ENCODE assay signal across 14 cellular contexts in the genomic region with DNA sequence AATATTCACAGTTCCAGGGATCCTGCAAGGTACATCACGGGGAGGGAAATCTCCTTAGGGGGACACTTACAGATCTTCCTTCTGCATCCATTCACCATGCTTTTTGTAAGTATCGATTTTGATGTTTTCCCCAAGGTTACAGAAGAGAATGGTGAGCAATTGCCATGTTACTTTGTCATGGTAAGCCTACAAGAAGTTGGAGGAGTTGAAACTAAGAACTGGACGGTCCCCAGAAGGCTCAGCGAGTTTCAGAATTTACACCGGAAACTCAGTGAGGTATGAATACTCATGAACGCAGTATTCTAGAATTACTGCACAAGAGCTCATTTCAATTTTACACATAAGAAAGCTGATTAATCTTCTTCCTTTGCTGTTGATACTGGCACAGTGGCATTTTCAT. TPM values are rescaled to one million over a fixed set of nuclear protein-coding genes. Genes with fewer than 3 reads are reported as not detected.
DNase-seq lines count a peak whose midpoint lies in the region; ATAC-seq, FAIRE-seq and TF ChIP-seq lines count a peak whose summit lies in the region.
"Had no signal": no experiment of that assay in that cellular context is flagged by ENCODE, and none has a peak within 500 bp of the region (broad histone marks: within the 10 kb centered on the region; RNA-seq: fewer than 3 reads in every experiment).

No MANE protein-coding gene starts in this region.

- no peak for FAIRE-seq in HTR-8/SVneo (lab: Jason Lieb, UNC)

- H3K4me3 ChIP-seq in GM12864 (ENCODE audit: low read depth, low read length) (no peak overlapping the region), tibial nerve (no peak overlapping the region)
- H3K4me3 ChIP-seq: hepatocyte had no signal

- H3K27ac ChIP-seq in tibial nerve = no peak overlapping the region
- H3K27ac ChIP-seq in RWPE1 = no peak overlapping the region
- H3K27ac ChIP-seq: hepatocyte had no signal

- H3K4me1 ChIP-seq in tibial nerve = peaks cover 0 to 19% (median 0%) of the 10 kb centered on the region in 4 donors

- no peaks in the 10 kb centered on the region for H3K27me3 ChIP-seq in tibial nerve
- H3K27me3 ChIP-seq: BE2C, hepatocyte had no signal

- peak; percentile 87 for DNase-seq in GM12864 (ENCODE audit: low read depth)
- no peak for DNase-seq in tibial nerve (ENCODE audit: low spot score in 2 of 2)
- DNase-seq in NCI-H82 (lab: John Stamatoyannopoulos, UW) = no peak
- DNase-seq in RWPE1 (ENCODE audit: low spot score) = no peak
- DNase-seq in HTR-8/SVneo (ENCODE audit: insufficient read length, low spot score) = no peak
- DNase-seq: activated CD4-positive, alpha-beta T cell treated with anti-CD3 and anti-CD28 coated beads, Interleukin-2, amount 10 ng/mL, durations not matched to agents 7 days and 5 days; BE2C; mesenchymal stem cell; NCI-H774 had no signal

- CTCF ChIA-PET in RWPE1 (lab: Yijun Ruan, JAX) = no interaction called here

- peak; percentile 59 for ATAC-seq in GM19043 (IDR thresholded peaks at IDR 0.05; ENCODE audit: low read depth, unreplicated experiment)
- ATAC-seq in HG02678 (IDR thresholded peaks at IDR 0.05; ENCODE audit: unreplicated experiment) = peak; percentile 58
- ATAC-seq in HG03558 (IDR thresholded peaks at IDR 0.05; ENCODE audit: extremely low read depth, unreplicated experiment) = peak; percentile 44
- ATAC-seq: SK-N-SH treated with all-trans-retinoic acid at 6 μM for 48 hours had no signal

- peaks cover 0 to 6% (median 0%) of the 10 kb centered on the region in 4 donors for H3K9me3 ChIP-seq in tibial nerve
- H3K9me3 ChIP-seq: BE2C had no signal

- H3K36me3 ChIP-seq in tibial nerve = peaks cover 0 to 59% (median 0%) of the 10 kb centered on the region in 3 donors
- H3K36me3 ChIP-seq: BE2C had no signal

- WGBS in tibial nerve, 2 donors = 94 to 96% methylated on average over 6 of the region's 6 CpGs

- TF ChIP-seq POLR2A in tibial nerve (IDR thresholded peaks at IDR 0.05) = no peak

- POLR2A ChIA-PET in RWPE1 (lab: Yijun Ruan, JAX; ENCODE audit: low non-redundant PET) = no interaction called here

- TF ChIP-seq CTCF in GM12864 (IDR thresholded peaks at IDR 0.05; ENCODE audit: low read depth, low read length, missing control alignments) (no peak), tibial nerve (IDR thresholded peaks at IDR 0.05) (no peak), RWPE1 (conservative IDR thresholded peaks at IDR 0.05; ENCODE audit: low read depth) (no peak)

- TF ChIP-seq EP300 in tibial nerve (IDR thresholded peaks at IDR 0.05) = no peak

RNA-seq across cellular contexts. Expression of a gene that starts 53.9 kb away (rescaled TPM):
- 1 to 10 TPM; 1.7 to 5.5 (median 3.4) TPM for total RNA-seq in tibial nerve

RNA-seq across cellular contexts. Expression of a gene that starts 54.8 kb away (rescaled TPM):
- total RNA-seq in tibial nerve = 10 to 100 TPM in 3 of 4 donors, 1 to 10 TPM in 1; 9.6 to 38.4 (median 30.6) TPM
